ENCODE assay signal across 27 cellular contexts in genomic region chr1:206141996-206142395, GRCh38.
"Had no signal": no experiment of that assay in that cellular context is flagged by ENCODE, and none has a peak within 500 bp of the region (broad histone marks: within the 10 kb centered on the region; RNA-seq: fewer than 3 reads in every experiment).

No MANE protein-coding gene starts in this region.

- H3K27ac ChIP-seq: brain microvascular endothelial cell, cardiac muscle cell, RWPE1, SJSA1 had no signal

- H3K36me3 Mint-ChIP-seq: activated CD4-positive, alpha-beta memory T cell treated with anti-CD3 and anti-CD28 coated beads for 36 hours; activated naive CD8-positive, alpha-beta T cell treated with anti-CD3 and anti-CD28 coated beads for 36 hours; WTC11 had no signal

- H3K9me3 Mint-ChIP-seq: activated CD4-positive, alpha-beta memory T cell treated with anti-CD3 and anti-CD28 coated beads for 36 hours; activated CD4-positive, alpha-beta T cell treated with anti-CD3 and anti-CD28 coated beads, Interleukin-2, amount 10 ng/mL, durations not matched to agents 7 days and 5 days; activated naive CD4-positive, alpha-beta T cell treated with anti-CD3 and anti-CD28 coated beads for 36 hours; activated naive CD8-positive, alpha-beta T cell treated with anti-CD3 and anti-CD28 coated beads for 36 hours; activated T-cell treated with anti-CD3 and anti-CD28 coated beads, Interleukin-2, amount 50 U/mL, for 4 hours had no signal

- H3K4me3 Mint-ChIP-seq: activated CD4-positive, alpha-beta memory T cell treated with anti-CD3 and anti-CD28 coated beads for 36 hours; activated CD4-positive, alpha-beta T cell treated with anti-CD3 and anti-CD28 coated beads, Interleukin-2, amount 10 ng/mL, durations not matched to agents 7 days and 5 days; activated naive CD4-positive, alpha-beta T cell treated with anti-CD3 and anti-CD28 coated beads for 36 hours; activated naive CD8-positive, alpha-beta T cell treated with anti-CD3 and anti-CD28 coated beads for 36 hours; activated T-cell treated with anti-CD3 and anti-CD28 coated beads, Interleukin-2, amount 50 U/mL, for 4 hours; WTC11 had no signal

- H3K27ac Mint-ChIP-seq: activated CD4-positive, alpha-beta memory T cell treated with anti-CD3 and anti-CD28 coated beads for 36 hours; activated CD4-positive, alpha-beta T cell treated with anti-CD3 and anti-CD28 coated beads, Interleukin-2, amount 10 ng/mL, durations not matched to agents 7 days and 5 days; activated naive CD4-positive, alpha-beta T cell treated with anti-CD3 and anti-CD28 coated beads for 36 hours; activated naive CD8-positive, alpha-beta T cell treated with anti-CD3 and anti-CD28 coated beads for 36 hours; WTC11 had no signal

- DNase-seq: activated CD4-positive, alpha-beta memory T cell treated with anti-CD3 and anti-CD28 coated beads for 36 hours; activated CD4-positive, alpha-beta T cell treated with anti-CD3 and anti-CD28 coated beads, Interleukin-2, amount 10 ng/mL, durations not matched to agents 7 days and 5 days; activated CD4-positive, CD25-positive, alpha-beta regulatory T cell treated with anti-CD3 and anti-CD28 coated beads, Interleukin-2, amount 50 U/mL, for 72 hours; activated CD8-positive, alpha-beta memory T cell treated with anti-CD3 and anti-CD28 coated beads for 24 hours; activated effector memory CD4-positive, alpha-beta T cell treated with anti-CD3 and anti-CD28 coated beads, Interleukin-2, amount 50 U/mL, for 16 hours; activated naive CD4-positive, alpha-beta T cell treated with anti-CD3 and anti-CD28 coated beads for 36 hours; activated naive CD8-positive, alpha-beta T cell treated with anti-CD3 and anti-CD28 coated beads for 36 hours; activated T-cell treated with anti-CD3 and anti-CD28 coated beads, Interleukin-2, amount 50 U/mL, for 4 hours; brain microvascular endothelial cell; MG63; NCI-H1105; NCI-H1436; NCI-H1694 treated with DMSO at 0.1 percent for 48 hours; NCI-H2081 treated with DMSO at 0.1 percent for 48 hours; NCI-H345; NCI-H524; NCI-H774; NK-92 treated with Interleukin-12 subunit alpha and Interleukin-12 subunit beta, amount 100 ng/mL, for 24 hours; OCI-M1; Right ventricle myocardium superior; SW 1271 had no signal

- ATAC-seq: activated T-cell treated with anti-CD3 and anti-CD28 coated beads, Interleukin-2, amount 50 U/mL, for 4 hours; Panc1; SK-N-SH treated with all-trans-retinoic acid at 6 μM for 48 hours; WTC11 had no signal
